Comparison of ENCODE assay signal across 12 cellular contexts in genomic region chr17:74201250-74201649, GRCh38. TPM values are rescaled to one million over a fixed set of nuclear protein-coding genes. Genes with fewer than 3 reads are reported as not detected.
DNase-seq lines count a peak whose midpoint lies in the region; TF ChIP-seq lines count a peak whose summit lies in the region.
"Had no signal": no experiment of that assay in that cellular context is flagged by ENCODE, and none has a peak within 500 bp of the region (broad histone marks: within the 10 kb centered on the region; RNA-seq: fewer than 3 reads in every experiment).

No MANE protein-coding gene starts in this region.

- H3K27me3 ChIP-seq in adrenal gland = no peaks in the 10 kb centered on the region
- peaks cover 11 to 41% (median 20%) of the 10 kb centered on the region in 3 donors for H3K27me3 ChIP-seq in sigmoid colon

- H3K4me1 Mint-ChIP-seq in progenitor cell of endocrine pancreas (ENCODE audit: low read depth) = peaks cover 14% of the 10 kb centered on the region

- H3K4me1 ChIP-seq in adrenal gland (replicated peaks in 1 of 2) (peaks cover 10 to 20% of the 10 kb centered on the region in 2 donors), sigmoid colon (peaks cover 0 to 34% (median 27%) of the 10 kb centered on the region in 4 donors)

- no peak for TF ChIP-seq EP300 in sigmoid colon (IDR thresholded peaks at IDR 0.05)

- H3K9me3 Mint-ChIP-seq in progenitor cell of endocrine pancreas (ENCODE audit: low read depth) = no peaks in the 10 kb centered on the region
- H3K9me3 Mint-ChIP-seq: activated CD4-positive, alpha-beta memory T cell treated with anti-CD3 and anti-CD28 coated beads, Interleukin-2, amount 10 ng/mL, durations not matched to agents 7 days and 5 days; stimulated activated effector memory CD8-positive, alpha-beta T cell treated with anti-CD3 and anti-CD28 coated beads, Interleukin-12 subunit alpha, Interleukin-12 subunit beta, amount 100 ng/mL, for 72 hours had no signal

- WGBS in adrenal gland, 4 donors = 21 to 35% (median 26%) methylated on average over 7 to 8 of the region's 8 CpGs
- 11 to 46% methylated on average over 8 of the region's 8 CpGs for WGBS in sigmoid colon, 2 donors

- H3K27ac ChIP-seq in adrenal gland (no peak overlapping the region), sigmoid colon (no peak overlapping the region)

- H3K36me3 Mint-ChIP-seq in progenitor cell of endocrine pancreas (ENCODE audit: insufficient read depth) = peaks cover 10% of the 10 kb centered on the region

- DNase-seq in HCEC 1CT (peak; percentile 71), NCI-H2171 (lab: John Stamatoyannopoulos, UW) (peak; percentile 94), adrenal gland (peak; percentile 55 to 90 (median 85)), sigmoid colon (peak; percentile 89), H4 (ENCODE audit: low spot score) (no peak), progenitor cell of endocrine pancreas (ENCODE audit: low spot score, unreplicated experiment) (no peak), NCI-H146 (lab: John Stamatoyannopoulos, UW) (no peak)
- DNase-seq: activated CD4-positive, alpha-beta memory T cell treated with anti-CD3 and anti-CD28 coated beads, Interleukin-2, amount 10 ng/mL, durations not matched to agents 7 days and 5 days; DND-41; NCI-H1048 had no signal

- H3K36me3 ChIP-seq in adrenal gland (replicated peaks in 1 of 2) (peaks cover 0 to 15% of the 10 kb centered on the region in 2 donors), sigmoid colon (peaks cover 5 to 16% (median 14%) of the 10 kb centered on the region in 4 donors)

- no peak overlapping the region for H3K4me3 ChIP-seq in adrenal gland
- no peak overlapping the region for H3K4me3 ChIP-seq in sigmoid colon

- H3K9me3 ChIP-seq in adrenal gland (replicated peaks in 1 of 3) (no peaks in the 10 kb centered on the region), sigmoid colon (no peaks in the 10 kb centered on the region)

- intact Hi-C loops in adrenal gland (cut with DNase I) (loop anchor here in 1 of 2 donors (5.0 kb wide), 1 partner anchor 156 kb away; no protein-coding TSS in a partner anchor), sigmoid colon (cut with DNase I) (loop anchor here (5.0 kb wide), 1 partner anchor 256 kb away; no protein-coding TSS in a partner anchor)

- H3K27ac Mint-ChIP-seq in progenitor cell of endocrine pancreas = no peak overlapping the region
- H3K27ac Mint-ChIP-seq: activated CD4-positive, alpha-beta memory T cell treated with anti-CD3 and anti-CD28 coated beads, Interleukin-2, amount 10 ng/mL, durations not matched to agents 7 days and 5 days; activated naive CD8-positive, alpha-beta T cell; stimulated activated effector memory CD8-positive, alpha-beta T cell treated with anti-CD3 and anti-CD28 coated beads, Interleukin-12 subunit alpha, Interleukin-12 subunit beta, amount 100 ng/mL, for 72 hours had no signal

- TF ChIP-seq CTCF in adrenal gland (IDR thresholded peaks at IDR 0.05) = no peak
- no peak for TF ChIP-seq CTCF in sigmoid colon (IDR thresholded peaks at IDR 0.05)
- TF ChIP-seq CTCF in progenitor cell of endocrine pancreas (IDR thresholded peaks at IDR 0.05; ENCODE audit: unreplicated experiment) = no peak

- peaks cover 44% of the 10 kb centered on the region for H3K27me3 Mint-ChIP-seq in progenitor cell of endocrine pancreas

- TF ChIP-seq POLR2A in adrenal gland (IDR thresholded peaks at IDR 0.05) (no peak), sigmoid colon (IDR thresholded peaks at IDR 0.05) (no peak)

- no peak overlapping the region for H3K4me3 Mint-ChIP-seq in progenitor cell of endocrine pancreas (ENCODE audit: low read depth)
- H3K4me3 Mint-ChIP-seq: activated CD4-positive, alpha-beta memory T cell treated with anti-CD3 and anti-CD28 coated beads, Interleukin-2, amount 10 ng/mL, durations not matched to agents 7 days and 5 days; activated naive CD8-positive, alpha-beta T cell; stimulated activated effector memory CD8-positive, alpha-beta T cell treated with anti-CD3 and anti-CD28 coated beads, Interleukin-12 subunit alpha, Interleukin-12 subunit beta, amount 100 ng/mL, for 72 hours had no signal

RNA-seq across cellular contexts. Expression of gene RPL38, which starts 2.2 kb away (rescaled TPM):
- 100 to 1,000 TPM; 136 to 899 (median 690) TPM for total RNA-seq in adrenal gland
- 1,000 to 10,000 TPM in 2 of 3 donors, 100 to 1,000 TPM in 1; 998 to 1,921 (median 1,717) TPM for polyA plus RNA-seq in adrenal gland
- total RNA-seq in sigmoid colon = 100 to 1,000 TPM; 215 to 718 (median 492) TPM
- polyA plus RNA-seq in sigmoid colon = 1,000 to 10,000 TPM; 1,011 to 2,321 (median 1,651) TPM
- 583 and 762 TPM in 2 replicates for total RNA-seq in H4 (2014; rRNA removed; shearing (Covaris generic))
- 798 and 811 TPM in 2 replicates for total RNA-seq in progenitor cell of endocrine pancreas

RNA-seq across cellular contexts. Expression of gene TTYH2, which starts 12.1 kb away (rescaled TPM):
- total RNA-seq in adrenal gland (10 to 100 TPM in 4 of 8 donors, 1 to 10 TPM in 4; 4.3 to 24.0 (median 9.9) TPM), sigmoid colon (1 to 10 TPM; 4.9 to 10.0 (median 7.0) TPM), progenitor cell of endocrine pancreas (0.69 and 1.1 TPM in 2 replicates)
- polyA plus RNA-seq in adrenal gland (10 to 100 TPM in 1 of 3 donors, 1 to 10 TPM in 2; 2.9 to 40.5 (median 5.6) TPM), sigmoid colon (1 to 10 TPM in 2 of 3 donors, under 1 TPM in 1; 0.60 to 3.4 (median 1.2) TPM)
- 3.0 and 9.3 TPM in 2 replicates for total RNA-seq in H4 (2014; rRNA removed; shearing (Covaris generic))

Comparison
In these comparisons a context has a peak if more than half of its experiments do, and no peak if none do; other contexts are left out.
1. DNase-seq: peak in HCEC 1CT (single experiment), NCI-H2171 (single experiment), adrenal gland (7 of 7) and sigmoid colon (single experiment); none in H4 (single experiment), progenitor cell of endocrine pancreas (single experiment) and NCI-H146 (single experiment).